1 cellular context compared by ENCODE assay signal in the genomic region with DNA sequence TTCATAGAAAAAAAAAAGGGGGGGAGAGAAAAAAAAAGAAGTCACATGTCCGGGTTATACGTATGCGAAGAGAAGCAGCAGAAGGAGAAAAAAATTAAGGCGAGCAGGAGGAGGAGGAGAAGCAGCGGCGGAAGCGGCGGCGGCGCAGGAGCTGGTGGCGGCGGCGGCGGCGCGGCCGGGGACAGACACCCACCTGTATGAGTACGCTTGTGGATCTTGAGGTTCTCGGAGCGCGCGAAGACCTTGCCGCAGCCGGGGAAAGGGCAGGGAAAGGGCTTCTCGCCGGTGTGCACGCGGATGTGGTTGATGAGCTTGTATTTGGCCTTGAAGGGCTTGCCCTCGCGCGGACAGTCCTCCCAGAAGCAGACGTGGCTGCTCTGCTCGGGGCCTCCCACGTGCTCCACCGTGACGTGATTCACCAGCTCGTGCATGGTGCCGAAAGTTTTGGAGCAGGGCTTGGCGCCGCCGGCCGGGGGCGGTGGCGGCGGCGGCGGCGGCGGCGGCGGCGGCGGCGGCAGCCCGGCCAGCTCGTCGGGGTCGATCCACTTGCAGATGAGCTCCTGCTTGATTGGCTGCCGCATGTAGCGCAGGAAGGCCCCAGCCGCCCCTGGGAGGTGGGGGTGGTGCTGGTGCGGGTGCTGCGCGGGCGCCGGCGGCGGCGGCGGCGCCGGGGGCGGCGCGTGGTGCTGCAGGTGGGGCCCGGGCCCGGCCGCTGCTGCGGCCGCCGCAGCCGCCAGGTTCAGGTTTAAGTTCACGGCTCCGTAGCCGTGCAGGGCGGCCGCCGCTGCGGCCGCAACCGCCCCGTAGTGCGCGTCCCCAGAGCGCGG.
TF ChIP-seq lines count a peak whose summit lies in the region.

No MANE protein-coding gene starts in this region.

TF ChIP-seq in K562, 482 proteins besides CTCF, POLR2A, EP300 and RAD21 (continued from another document and continues in another):
- TF ChIP-seq, protein P1, sequence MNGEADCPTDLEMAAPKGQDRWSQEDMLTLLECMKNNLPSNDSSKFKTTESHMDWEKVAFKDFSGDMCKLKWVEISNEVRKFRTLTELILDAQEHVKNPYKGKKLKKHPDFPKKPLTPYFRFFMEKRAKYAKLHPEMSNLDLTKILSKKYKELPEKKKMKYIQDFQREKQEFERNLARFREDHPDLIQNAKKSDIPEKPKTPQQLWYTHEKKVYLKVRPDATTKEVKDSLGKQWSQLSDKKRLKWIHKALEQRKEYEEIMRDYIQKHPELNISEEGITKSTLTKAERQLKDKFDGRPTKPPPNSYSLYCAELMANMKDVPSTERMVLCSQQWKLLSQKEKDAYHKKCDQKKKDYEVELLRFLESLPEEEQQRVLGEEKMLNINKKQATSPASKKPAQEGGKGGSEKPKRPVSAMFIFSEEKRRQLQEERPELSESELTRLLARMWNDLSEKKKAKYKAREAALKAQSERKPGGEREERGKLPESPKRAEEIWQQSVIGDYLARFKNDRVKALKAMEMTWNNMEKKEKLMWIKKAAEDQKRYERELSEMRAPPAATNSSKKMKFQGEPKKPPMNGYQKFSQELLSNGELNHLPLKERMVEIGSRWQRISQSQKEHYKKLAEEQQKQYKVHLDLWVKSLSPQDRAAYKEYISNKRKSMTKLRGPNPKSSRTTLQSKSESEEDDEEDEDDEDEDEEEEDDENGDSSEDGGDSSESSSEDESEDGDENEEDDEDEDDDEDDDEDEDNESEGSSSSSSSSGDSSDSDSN (IDR thresholded peaks at IDR 0.05; ENCODE audit: borderline replicate concordance in 1 of 2, low read depth in 2 of 2, low read length in 2 of 2), result no peak
- TF ChIP-seq SMARCB1 (IDR thresholded peaks at IDR 0.05; ENCODE audit: insufficient read length, low read depth), result no peak
- TF ChIP-seq RBM25 (IDR thresholded peaks at IDR 0.05; ENCODE audit: low read depth, low read length, severe bottlenecking), result no peak
- TF ChIP-seq, protein P2, sequence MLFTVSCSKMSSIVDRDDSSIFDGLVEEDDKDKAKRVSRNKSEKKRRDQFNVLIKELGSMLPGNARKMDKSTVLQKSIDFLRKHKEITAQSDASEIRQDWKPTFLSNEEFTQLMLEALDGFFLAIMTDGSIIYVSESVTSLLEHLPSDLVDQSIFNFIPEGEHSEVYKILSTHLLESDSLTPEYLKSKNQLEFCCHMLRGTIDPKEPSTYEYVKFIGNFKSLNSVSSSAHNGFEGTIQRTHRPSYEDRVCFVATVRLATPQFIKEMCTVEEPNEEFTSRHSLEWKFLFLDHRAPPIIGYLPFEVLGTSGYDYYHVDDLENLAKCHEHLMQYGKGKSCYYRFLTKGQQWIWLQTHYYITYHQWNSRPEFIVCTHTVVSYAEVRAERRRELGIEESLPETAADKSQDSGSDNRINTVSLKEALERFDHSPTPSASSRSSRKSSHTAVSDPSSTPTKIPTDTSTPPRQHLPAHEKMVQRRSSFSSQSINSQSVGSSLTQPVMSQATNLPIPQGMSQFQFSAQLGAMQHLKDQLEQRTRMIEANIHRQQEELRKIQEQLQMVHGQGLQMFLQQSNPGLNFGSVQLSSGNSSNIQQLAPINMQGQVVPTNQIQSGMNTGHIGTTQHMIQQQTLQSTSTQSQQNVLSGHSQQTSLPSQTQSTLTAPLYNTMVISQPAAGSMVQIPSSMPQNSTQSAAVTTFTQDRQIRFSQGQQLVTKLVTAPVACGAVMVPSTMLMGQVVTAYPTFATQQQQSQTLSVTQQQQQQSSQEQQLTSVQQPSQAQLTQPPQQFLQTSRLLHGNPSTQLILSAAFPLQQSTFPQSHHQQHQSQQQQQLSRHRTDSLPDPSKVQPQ (CRISPR knock-in tag; IDR thresholded peaks at IDR 0.05; ENCODE audit: borderline replicate concordance), result no peak
- peak; percentile 54 for TF ChIP-seq RBFOX2 (IDR thresholded peaks at IDR 0.05; ENCODE audit: low read depth, low read length)
- TF ChIP-seq ZNF133 (CRISPR knock-in tag; IDR thresholded peaks at IDR 0.05), result no peak
- TF ChIP-seq ZNF644 (tag; IDR thresholded peaks at IDR 0.05; ENCODE audit: low read depth), result no peak
- TF ChIP-seq, protein P3, sequence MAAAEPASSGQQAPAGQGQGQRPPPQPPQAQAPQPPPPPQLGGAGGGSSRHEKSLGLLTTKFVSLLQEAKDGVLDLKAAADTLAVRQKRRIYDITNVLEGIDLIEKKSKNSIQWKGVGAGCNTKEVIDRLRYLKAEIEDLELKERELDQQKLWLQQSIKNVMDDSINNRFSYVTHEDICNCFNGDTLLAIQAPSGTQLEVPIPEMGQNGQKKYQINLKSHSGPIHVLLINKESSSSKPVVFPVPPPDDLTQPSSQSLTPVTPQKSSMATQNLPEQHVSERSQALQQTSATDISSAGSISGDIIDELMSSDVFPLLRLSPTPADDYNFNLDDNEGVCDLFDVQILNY (CRISPR knock-in tag; IDR thresholded peaks at IDR 0.05), result no peak
- TF ChIP-seq, protein P4, sequence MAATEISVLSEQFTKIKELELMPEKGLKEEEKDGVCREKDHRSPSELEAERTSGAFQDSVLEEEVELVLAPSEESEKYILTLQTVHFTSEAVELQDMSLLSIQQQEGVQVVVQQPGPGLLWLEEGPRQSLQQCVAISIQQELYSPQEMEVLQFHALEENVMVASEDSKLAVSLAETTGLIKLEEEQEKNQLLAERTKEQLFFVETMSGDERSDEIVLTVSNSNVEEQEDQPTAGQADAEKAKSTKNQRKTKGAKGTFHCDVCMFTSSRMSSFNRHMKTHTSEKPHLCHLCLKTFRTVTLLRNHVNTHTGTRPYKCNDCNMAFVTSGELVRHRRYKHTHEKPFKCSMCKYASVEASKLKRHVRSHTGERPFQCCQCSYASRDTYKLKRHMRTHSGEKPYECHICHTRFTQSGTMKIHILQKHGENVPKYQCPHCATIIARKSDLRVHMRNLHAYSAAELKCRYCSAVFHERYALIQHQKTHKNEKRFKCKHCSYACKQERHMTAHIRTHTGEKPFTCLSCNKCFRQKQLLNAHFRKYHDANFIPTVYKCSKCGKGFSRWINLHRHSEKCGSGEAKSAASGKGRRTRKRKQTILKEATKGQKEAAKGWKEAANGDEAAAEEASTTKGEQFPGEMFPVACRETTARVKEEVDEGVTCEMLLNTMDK (IDR thresholded peaks at IDR 0.05; ENCODE audit: borderline replicate concordance, insufficient read depth, low read depth, low read length, poor library complexity, severe bottlenecking), result no peak
- no peak for TF ChIP-seq ZNF445 (CRISPR knock-in tag; IDR thresholded peaks at IDR 0.05; ENCODE audit: low read depth)
- TF ChIP-seq, protein P5, sequence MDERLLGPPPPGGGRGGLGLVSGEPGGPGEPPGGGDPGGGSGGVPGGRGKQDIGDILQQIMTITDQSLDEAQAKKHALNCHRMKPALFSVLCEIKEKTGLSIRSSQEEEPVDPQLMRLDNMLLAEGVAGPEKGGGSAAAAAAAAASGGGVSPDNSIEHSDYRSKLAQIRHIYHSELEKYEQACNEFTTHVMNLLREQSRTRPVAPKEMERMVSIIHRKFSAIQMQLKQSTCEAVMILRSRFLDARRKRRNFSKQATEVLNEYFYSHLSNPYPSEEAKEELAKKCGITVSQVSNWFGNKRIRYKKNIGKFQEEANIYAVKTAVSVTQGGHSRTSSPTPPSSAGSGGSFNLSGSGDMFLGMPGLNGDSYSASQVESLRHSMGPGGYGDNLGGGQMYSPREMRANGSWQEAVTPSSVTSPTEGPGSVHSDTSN (CRISPR knock-in tag; IDR thresholded peaks at IDR 0.05; ENCODE audit: low read depth), result no peak
- TF ChIP-seq, protein P5 (tag; conservative IDR thresholded peaks at IDR 0.05; ENCODE audit: low read depth), result no peak
- no peak for TF ChIP-seq MCM3 (IDR thresholded peaks at IDR 0.05)
- TF ChIP-seq, protein P6, sequence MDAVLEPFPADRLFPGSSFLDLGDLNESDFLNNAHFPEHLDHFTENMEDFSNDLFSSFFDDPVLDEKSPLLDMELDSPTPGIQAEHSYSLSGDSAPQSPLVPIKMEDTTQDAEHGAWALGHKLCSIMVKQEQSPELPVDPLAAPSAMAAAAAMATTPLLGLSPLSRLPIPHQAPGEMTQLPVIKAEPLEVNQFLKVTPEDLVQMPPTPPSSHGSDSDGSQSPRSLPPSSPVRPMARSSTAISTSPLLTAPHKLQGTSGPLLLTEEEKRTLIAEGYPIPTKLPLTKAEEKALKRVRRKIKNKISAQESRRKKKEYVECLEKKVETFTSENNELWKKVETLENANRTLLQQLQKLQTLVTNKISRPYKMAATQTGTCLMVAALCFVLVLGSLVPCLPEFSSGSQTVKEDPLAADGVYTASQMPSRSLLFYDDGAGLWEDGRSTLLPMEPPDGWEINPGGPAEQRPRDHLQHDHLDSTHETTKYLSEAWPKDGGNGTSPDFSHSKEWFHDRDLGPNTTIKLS (IDR thresholded peaks at IDR 0.05; ENCODE audit: borderline replicate concordance, low read depth), result peak; percentile 77; the same call in 1 of the 2 replicates
- TF ChIP-seq, protein P7, sequence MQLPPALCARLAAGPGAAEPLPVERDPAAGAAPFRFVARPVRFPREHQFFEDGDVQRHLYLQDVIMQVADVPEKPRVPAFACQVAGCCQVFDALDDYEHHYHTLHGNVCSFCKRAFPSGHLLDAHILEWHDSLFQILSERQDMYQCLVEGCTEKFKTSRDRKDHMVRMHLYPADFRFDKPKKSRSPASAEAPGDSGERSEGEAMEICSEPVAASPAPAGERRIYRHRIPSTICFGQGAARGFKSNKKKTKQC (CRISPR knock-in tag; IDR thresholded peaks at IDR 0.05), result peak; percentile 75; the same call in 1 of the 2 replicates
- no peak for TF ChIP-seq ZNF282 (CRISPR knock-in tag; IDR thresholded peaks at IDR 0.05)
- TF ChIP-seq SRF (CRISPR knock-in tag; IDR thresholded peaks at IDR 0.05), result no peak
- no peak for TF ChIP-seq MIER1 (IDR thresholded peaks at IDR 0.05; ENCODE audit: low read depth)
- TF ChIP-seq MECOM (CRISPR knock-in tag; IDR thresholded peaks at IDR 0.05), result no peak
- TF ChIP-seq TCF7 (IDR thresholded peaks at IDR 0.05; ENCODE audit: borderline replicate concordance), result no peak
- TF ChIP-seq ARHGAP35 (IDR thresholded peaks at IDR 0.05; ENCODE audit: partially characterized antibody), result no peak
- TF ChIP-seq, protein P8, sequence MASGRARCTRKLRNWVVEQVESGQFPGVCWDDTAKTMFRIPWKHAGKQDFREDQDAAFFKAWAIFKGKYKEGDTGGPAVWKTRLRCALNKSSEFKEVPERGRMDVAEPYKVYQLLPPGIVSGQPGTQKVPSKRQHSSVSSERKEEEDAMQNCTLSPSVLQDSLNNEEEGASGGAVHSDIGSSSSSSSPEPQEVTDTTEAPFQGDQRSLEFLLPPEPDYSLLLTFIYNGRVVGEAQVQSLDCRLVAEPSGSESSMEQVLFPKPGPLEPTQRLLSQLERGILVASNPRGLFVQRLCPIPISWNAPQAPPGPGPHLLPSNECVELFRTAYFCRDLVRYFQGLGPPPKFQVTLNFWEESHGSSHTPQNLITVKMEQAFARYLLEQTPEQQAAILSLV (tag; IDR thresholded peaks at IDR 0.05), result no peak
- peak; percentile 22 for TF ChIP-seq HNRNPLL (IDR thresholded peaks at IDR 0.05; ENCODE audit: low read depth, low read length, poor library complexity, severe bottlenecking)
- TF ChIP-seq, protein P9, sequence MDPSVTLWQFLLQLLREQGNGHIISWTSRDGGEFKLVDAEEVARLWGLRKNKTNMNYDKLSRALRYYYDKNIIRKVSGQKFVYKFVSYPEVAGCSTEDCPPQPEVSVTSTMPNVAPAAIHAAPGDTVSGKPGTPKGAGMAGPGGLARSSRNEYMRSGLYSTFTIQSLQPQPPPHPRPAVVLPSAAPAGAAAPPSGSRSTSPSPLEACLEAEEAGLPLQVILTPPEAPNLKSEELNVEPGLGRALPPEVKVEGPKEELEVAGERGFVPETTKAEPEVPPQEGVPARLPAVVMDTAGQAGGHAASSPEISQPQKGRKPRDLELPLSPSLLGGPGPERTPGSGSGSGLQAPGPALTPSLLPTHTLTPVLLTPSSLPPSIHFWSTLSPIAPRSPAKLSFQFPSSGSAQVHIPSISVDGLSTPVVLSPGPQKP (CRISPR knock-in tag; IDR thresholded peaks at IDR 0.05), result no peak
- TF ChIP-seq ZFP36 (IDR thresholded peaks at IDR 0.05; ENCODE audit: low read depth, low read length, partially characterized antibody), result no peak
- TF ChIP-seq LARP7 (IDR thresholded peaks at IDR 0.05), result no peak
- TF ChIP-seq BACH1 (tag; IDR thresholded peaks at IDR 0.05), result no peak
- TF ChIP-seq TAF7 (tag; IDR thresholded peaks at IDR 0.05), result no peak
- TF ChIP-seq, protein P10, sequence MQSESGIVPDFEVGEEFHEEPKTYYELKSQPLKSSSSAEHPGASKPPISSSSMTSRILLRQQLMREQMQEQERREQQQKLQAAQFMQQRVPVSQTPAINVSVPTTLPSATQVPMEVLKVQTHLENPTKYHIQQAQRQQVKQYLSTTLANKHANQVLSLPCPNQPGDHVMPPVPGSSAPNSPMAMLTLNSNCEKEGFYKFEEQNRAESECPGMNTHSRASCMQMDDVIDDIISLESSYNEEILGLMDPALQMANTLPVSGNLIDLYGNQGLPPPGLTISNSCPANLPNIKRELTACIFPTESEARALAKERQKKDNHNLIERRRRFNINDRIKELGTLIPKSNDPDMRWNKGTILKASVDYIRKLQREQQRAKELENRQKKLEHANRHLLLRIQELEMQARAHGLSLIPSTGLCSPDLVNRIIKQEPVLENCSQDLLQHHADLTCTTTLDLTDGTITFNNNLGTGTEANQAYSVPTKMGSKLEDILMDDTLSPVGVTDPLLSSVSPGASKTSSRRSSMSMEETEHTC (IDR thresholded peaks at IDR 0.05), result no peak
- TF ChIP-seq CCNT2 (IDR thresholded peaks at IDR 0.05; ENCODE audit: borderline replicate concordance, extremely low read depth, insufficient read length, low read depth, low read length), result peak; percentile 54
- TF ChIP-seq U2AF1 (optimal IDR thresholded peaks at IDR 0.05; ENCODE audit: low read depth, low read length), result no peak
- TF ChIP-seq ZNF124 (CRISPR knock-in tag; IDR thresholded peaks at IDR 0.05), result no peak
- TF ChIP-seq, protein P11, sequence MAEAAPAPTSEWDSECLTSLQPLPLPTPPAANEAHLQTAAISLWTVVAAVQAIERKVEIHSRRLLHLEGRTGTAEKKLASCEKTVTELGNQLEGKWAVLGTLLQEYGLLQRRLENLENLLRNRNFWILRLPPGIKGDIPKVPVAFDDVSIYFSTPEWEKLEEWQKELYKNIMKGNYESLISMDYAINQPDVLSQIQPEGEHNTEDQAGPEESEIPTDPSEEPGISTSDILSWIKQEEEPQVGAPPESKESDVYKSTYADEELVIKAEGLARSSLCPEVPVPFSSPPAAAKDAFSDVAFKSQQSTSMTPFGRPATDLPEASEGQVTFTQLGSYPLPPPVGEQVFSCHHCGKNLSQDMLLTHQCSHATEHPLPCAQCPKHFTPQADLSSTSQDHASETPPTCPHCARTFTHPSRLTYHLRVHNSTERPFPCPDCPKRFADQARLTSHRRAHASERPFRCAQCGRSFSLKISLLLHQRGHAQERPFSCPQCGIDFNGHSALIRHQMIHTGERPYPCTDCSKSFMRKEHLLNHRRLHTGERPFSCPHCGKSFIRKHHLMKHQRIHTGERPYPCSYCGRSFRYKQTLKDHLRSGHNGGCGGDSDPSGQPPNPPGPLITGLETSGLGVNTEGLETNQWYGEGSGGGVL (CRISPR knock-in tag; IDR thresholded peaks at IDR 0.05), result no peak
- no peak for TF ChIP-seq NCOR1 (IDR thresholded peaks at IDR 0.05)
- no peak for TF ChIP-seq HMG20A (CRISPR knock-in tag; conservative IDR thresholded peaks at IDR 0.05)
- peak; percentile 61 for TF ChIP-seq SMAD4 (CRISPR knock-in tag; conservative IDR thresholded peaks at IDR 0.05)
- no peak for TF ChIP-seq ETV1 (tag; conservative IDR thresholded peaks at IDR 0.05; ENCODE audit: low read depth)
- no peak for TF ChIP-seq ERF (CRISPR knock-in tag; IDR thresholded peaks at IDR 0.05)
- no peak for TF ChIP-seq SMARCA5 (IDR thresholded peaks at IDR 0.05)
- TF ChIP-seq KLF10 (CRISPR knock-in tag; IDR thresholded peaks at IDR 0.05), result no peak
- no peak for TF ChIP-seq BCL6 (CRISPR knock-in tag; IDR thresholded peaks at IDR 0.05)
